ENCODE assay signal across 1 cellular context in the genomic region with DNA sequence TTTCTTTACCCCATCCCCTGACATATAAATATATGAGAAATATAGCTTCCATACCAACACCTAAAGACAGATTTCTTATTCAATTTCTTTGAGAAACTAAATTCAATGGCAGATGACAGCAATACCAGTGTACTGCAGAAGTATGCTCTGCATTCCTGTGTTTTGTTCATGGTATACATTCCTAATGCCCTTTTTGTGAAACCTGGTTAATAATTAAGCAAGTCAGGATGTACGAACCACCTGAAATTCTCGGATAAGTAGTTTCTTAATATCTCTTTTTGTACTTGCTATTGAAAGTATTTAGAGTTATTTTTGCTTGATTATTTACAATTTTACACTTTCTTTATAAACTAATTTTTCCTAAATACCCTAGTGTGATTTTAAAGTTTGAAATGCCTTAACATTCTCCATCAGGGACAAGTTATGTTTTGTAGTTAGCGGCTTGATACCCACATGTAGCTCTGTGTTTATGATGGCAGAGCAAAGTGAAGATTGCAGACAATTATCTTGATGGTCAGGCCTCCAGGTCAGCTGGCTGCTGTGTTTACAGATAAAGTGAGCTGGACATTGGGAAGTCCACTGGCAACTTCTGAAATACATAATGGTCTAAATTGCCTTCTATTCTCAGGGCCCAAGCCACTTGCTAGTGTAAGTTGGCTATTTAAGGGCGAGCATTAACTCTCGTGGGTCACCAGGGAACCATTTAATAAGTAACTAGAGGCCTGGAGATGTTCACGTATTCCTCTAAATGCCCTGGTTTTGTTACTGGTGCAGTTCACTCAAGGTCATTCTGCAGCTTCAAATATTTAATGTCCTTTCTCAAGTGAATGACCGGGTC.
TF ChIP-seq lines count a peak whose summit lies in the region.

No MANE protein-coding gene starts in this region.

TF ChIP-seq in HepG2, 621 proteins besides CTCF, POLR2A, EP300 and RAD21 (continued from another document and continues in another):
- TF ChIP-seq, protein P1, sequence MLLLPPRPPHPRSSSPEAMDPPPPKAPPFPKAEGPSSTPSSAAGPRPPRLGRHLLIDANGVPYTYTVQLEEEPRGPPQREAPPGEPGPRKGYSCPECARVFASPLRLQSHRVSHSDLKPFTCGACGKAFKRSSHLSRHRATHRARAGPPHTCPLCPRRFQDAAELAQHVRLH (CRISPR knock-in tag; IDR thresholded peaks at IDR 0.05; ENCODE audit: borderline replicate concordance, low read depth): peak; percentile 56; the same call in 1 of the 2 replicates
- TF ChIP-seq SRF (IDR thresholded peaks at IDR 0.05; ENCODE audit: low read depth, low read length) (0 out of 2 replicates have a peak, but pooled peaks have one; percentile 32), MAX (IDR thresholded peaks at IDR 0.05) (peak; percentile 53), ZNF792 (CRISPR knock-in tag; IDR thresholded peaks at IDR 0.05) (peak; percentile 40; the same call in 1 of the 2 replicates), HNF4A (CRISPR knock-in tag; IDR thresholded peaks at IDR 0.05) (peak; percentile 65), SALL1 (CRISPR knock-in tag; IDR thresholded peaks at IDR 0.05) (peak; percentile 89), ERF (CRISPR knock-in tag; IDR thresholded peaks at IDR 0.05) (peak; percentile 67), FOSL2 (CRISPR knock-in tag; IDR thresholded peaks at IDR 0.05) (peak; percentile 77), ZNF124 (CRISPR knock-in tag; IDR thresholded peaks at IDR 0.05) (no peak), FOXK1 (CRISPR knock-in tag; IDR thresholded peaks at IDR 0.05; ENCODE audit: borderline replicate concordance, low read depth) (peak; percentile 82), MED1 (CRISPR knock-in tag; IDR thresholded peaks at IDR 0.05) (peak; percentile 94), ZNF724P (CRISPR knock-in tag; IDR thresholded peaks at IDR 0.05; ENCODE audit: borderline replicate concordance) (no peak), ELF1 (CRISPR knock-in tag; IDR thresholded peaks at IDR 0.05) (peak; percentile 26; the same call in 1 of the 2 replicates), ZNF644 (CRISPR knock-in tag; IDR thresholded peaks at IDR 0.05; ENCODE audit: low read depth) (peak; percentile 86), ONECUT2 (CRISPR knock-in tag; IDR thresholded peaks at IDR 0.05) (no peak), ZNF557 (CRISPR knock-in tag; IDR thresholded peaks at IDR 0.05) (0 out of 2 replicates have a peak, but pooled peaks have one; percentile 28), RFXAP (CRISPR knock-in tag; IDR thresholded peaks at IDR 0.05; ENCODE audit: borderline replicate concordance) (peak; percentile 72; the same call in 1 of the 2 replicates), ZNF12 (CRISPR knock-in tag; IDR thresholded peaks at IDR 0.05) (peak; percentile 51; the same call in 1 of the 2 replicates), DRAP1 (CRISPR knock-in tag; IDR thresholded peaks at IDR 0.05) (peak; percentile 79), FOXJ3 (CRISPR knock-in tag; IDR thresholded peaks at IDR 0.05; ENCODE audit: borderline replicate concordance) (peak; percentile 93), ZFX (CRISPR knock-in tag; IDR thresholded peaks at IDR 0.05; ENCODE audit: low read depth) (peak; percentile 70), ZBTB8A (CRISPR knock-in tag; IDR thresholded peaks at IDR 0.05; ENCODE audit: borderline replicate concordance, low read depth) (no peak), HOXA3 (CRISPR knock-in tag; IDR thresholded peaks at IDR 0.05) (peak; percentile 81), ZNF317 (CRISPR knock-in tag; IDR thresholded peaks at IDR 0.05) (peak; percentile 41; the same call in 1 of the 2 replicates), GATAD2A (CRISPR knock-in tag; IDR thresholded peaks at IDR 0.05) (peak; percentile 92), ASH2L (IDR thresholded peaks at IDR 0.05; ENCODE audit: insufficient read length, low read depth, low read length) (peak; percentile 90), TP53 (CRISPR knock-in tag; conservative IDR thresholded peaks at IDR 0.05) (no peak; the same call in 1 of the 2 replicates), ZNF878 (CRISPR knock-in tag; IDR thresholded peaks at IDR 0.05) (peak; percentile 80; the same call in 1 of the 2 replicates), ZBTB39 (CRISPR knock-in tag; IDR thresholded peaks at IDR 0.05) (no peak), TCF7 (IDR thresholded peaks at IDR 0.05; ENCODE audit: low read depth) (no peak), NR2F1 (CRISPR knock-in tag; IDR thresholded peaks at IDR 0.05) (no peak), XRCC5 (optimal IDR thresholded peaks at IDR 0.05; ENCODE audit: low read length) (peak; percentile 69), IRF2 (CRISPR knock-in tag; IDR thresholded peaks at IDR 0.05) (peak; percentile 81; the same call in 1 of the 2 replicates), RNF219 (CRISPR knock-in tag; IDR thresholded peaks at IDR 0.05) (no peak), NR2C2 (CRISPR knock-in tag; IDR thresholded peaks at IDR 0.05; ENCODE audit: borderline replicate concordance) (no peak), ZNF333 (CRISPR knock-in tag; IDR thresholded peaks at IDR 0.05; ENCODE audit: borderline replicate concordance) (no peak), ZNF224 (CRISPR knock-in tag; IDR thresholded peaks at IDR 0.05) (no peak), ZNF713 (CRISPR knock-in tag; IDR thresholded peaks at IDR 0.05) (no peak), ZNF747 (CRISPR knock-in tag; IDR thresholded peaks at IDR 0.05; ENCODE audit: borderline replicate concordance) (0 out of 2 replicates have a peak, but pooled peaks have one; percentile 50), WIZ (CRISPR knock-in tag; IDR thresholded peaks at IDR 0.05) (0 out of 2 replicates have a peak, but pooled peaks have one; percentile 80), NCOR1 (IDR thresholded peaks at IDR 0.05; ENCODE audit: borderline replicate concordance, low read length) (peak; percentile 79; the same call in 1 of the 2 replicates), TOPORS (CRISPR knock-in tag; IDR thresholded peaks at IDR 0.05) (peak; percentile 60; the same call in 1 of the 2 replicates), RXRA (CRISPR knock-in tag; IDR thresholded peaks at IDR 0.05) (no peak; the same call in 1 of the 2 replicates), SOX13 (IDR thresholded peaks at IDR 0.05) (no peak), SOX13 (CRISPR knock-in tag; conservative IDR thresholded peaks at IDR 0.05 in 1 of 2, IDR thresholded peaks at IDR 0.05 in 1 of 2) (peak in 1 of 2 experiments; percentile 91; a peak in 2 of 4 replicates), ZNF75D (CRISPR knock-in tag; IDR thresholded peaks at IDR 0.05; ENCODE audit: borderline replicate concordance) (no peak), ZSCAN20 (CRISPR knock-in tag; IDR thresholded peaks at IDR 0.05; ENCODE audit: borderline replicate concordance) (0 out of 2 replicates have a peak, but pooled peaks have one; percentile 70), ZFY (CRISPR knock-in tag; IDR thresholded peaks at IDR 0.05) (peak; percentile 63), ZFP37 (CRISPR knock-in tag; IDR thresholded peaks at IDR 0.05; ENCODE audit: borderline replicate concordance) (0 out of 2 replicates have a peak, but pooled peaks have one; percentile 49), ZNF652 (CRISPR knock-in tag; IDR thresholded peaks at IDR 0.05; ENCODE audit: borderline replicate concordance, low read depth) (peak; percentile 54; the same call in 1 of the 2 replicates), NCOA5 (CRISPR knock-in tag; IDR thresholded peaks at IDR 0.05) (no peak), SMARCE1 (IDR thresholded peaks at IDR 0.05; ENCODE audit: borderline replicate concordance) (no peak), HDAC1 (CRISPR knock-in tag; IDR thresholded peaks at IDR 0.05) (peak; percentile 86), MTF1 (CRISPR knock-in tag; IDR thresholded peaks at IDR 0.05) (no peak), MEIS2 (CRISPR knock-in tag; IDR thresholded peaks at IDR 0.05) (peak; percentile 65; the same call in 1 of the 2 replicates), SNAPC2 (CRISPR knock-in tag; IDR thresholded peaks at IDR 0.05) (0 out of 2 replicates have a peak, but pooled peaks have one; percentile 60), ZNF264 (CRISPR knock-in tag; IDR thresholded peaks at IDR 0.05) (peak; percentile 93), ZNF614 (CRISPR knock-in tag; IDR thresholded peaks at IDR 0.05; ENCODE audit: borderline replicate concordance) (peak; percentile 64), HNF1A (IDR thresholded peaks at IDR 0.05; ENCODE audit: low read depth) (peak; percentile 97), HNF1A (CRISPR knock-in tag; IDR thresholded peaks at IDR 0.05; ENCODE audit: borderline replicate concordance) (peak; percentile 96), ARNT2 (CRISPR knock-in tag; IDR thresholded peaks at IDR 0.05; ENCODE audit: low read depth) (0 out of 2 replicates have a peak, but pooled peaks have one; percentile 21), POLR2AphosphoS5 (IDR thresholded peaks at IDR 0.05; ENCODE audit: low read depth, low read length) (no peak)
